Comparison of ENCODE assay signal across 1 cellular context in genomic region chr10:61065010-61065409, GRCh38.
TF ChIP-seq lines count a peak whose summit lies in the region.

No MANE protein-coding gene starts in this region.

TF ChIP-seq in HepG2, 621 proteins besides CTCF, POLR2A, EP300 and RAD21 (continued from another document and continues in another):
- no peak for TF ChIP-seq ZBTB33 (CRISPR knock-in tag; IDR thresholded peaks at IDR 0.05)
- TF ChIP-seq ERF (CRISPR knock-in tag; IDR thresholded peaks at IDR 0.05) = no peak
- peak; percentile 83; the same call in 1 of the 2 replicates for TF ChIP-seq NR2F2 (IDR thresholded peaks at IDR 0.05; ENCODE audit: borderline replicate concordance, low read depth)
- TF ChIP-seq, protein P1, sequence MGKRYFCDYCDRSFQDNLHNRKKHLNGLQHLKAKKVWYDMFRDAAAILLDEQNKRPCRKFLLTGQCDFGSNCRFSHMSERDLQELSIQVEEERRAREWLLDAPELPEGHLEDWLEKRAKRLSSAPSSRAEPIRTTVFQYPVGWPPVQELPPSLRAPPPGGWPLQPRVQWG (CRISPR knock-in tag; IDR thresholded peaks at IDR 0.05; ENCODE audit: borderline replicate concordance, low read depth) = no peak
- TF ChIP-seq HNRNPUL1 (IDR thresholded peaks at IDR 0.05; ENCODE audit: low read depth, low read length) = 0 out of 2 replicates have a peak, but pooled peaks have one; percentile 31
- no peak for TF ChIP-seq NFIB (CRISPR knock-in tag; IDR thresholded peaks at IDR 0.05; ENCODE audit: borderline replicate concordance)
- no peak for TF ChIP-seq NFYC (CRISPR knock-in tag; IDR thresholded peaks at IDR 0.05)
- no peak for TF ChIP-seq ZNF644 (CRISPR knock-in tag; IDR thresholded peaks at IDR 0.05; ENCODE audit: low read depth)
- no peak for TF ChIP-seq FOXA1 (IDR thresholded peaks at IDR 0.05)
- peak; percentile 84 for TF ChIP-seq FOXA1 (CRISPR knock-in tag; IDR thresholded peaks at IDR 0.05)
- no peak for TF ChIP-seq ZC3H13 (CRISPR knock-in tag; IDR thresholded peaks at IDR 0.05)
- TF ChIP-seq HNF4A (CRISPR knock-in tag; IDR thresholded peaks at IDR 0.05) = peak; percentile 68
- no peak for TF ChIP-seq ATF1 (CRISPR knock-in tag; IDR thresholded peaks at IDR 0.05)
- TF ChIP-seq, protein P2, sequence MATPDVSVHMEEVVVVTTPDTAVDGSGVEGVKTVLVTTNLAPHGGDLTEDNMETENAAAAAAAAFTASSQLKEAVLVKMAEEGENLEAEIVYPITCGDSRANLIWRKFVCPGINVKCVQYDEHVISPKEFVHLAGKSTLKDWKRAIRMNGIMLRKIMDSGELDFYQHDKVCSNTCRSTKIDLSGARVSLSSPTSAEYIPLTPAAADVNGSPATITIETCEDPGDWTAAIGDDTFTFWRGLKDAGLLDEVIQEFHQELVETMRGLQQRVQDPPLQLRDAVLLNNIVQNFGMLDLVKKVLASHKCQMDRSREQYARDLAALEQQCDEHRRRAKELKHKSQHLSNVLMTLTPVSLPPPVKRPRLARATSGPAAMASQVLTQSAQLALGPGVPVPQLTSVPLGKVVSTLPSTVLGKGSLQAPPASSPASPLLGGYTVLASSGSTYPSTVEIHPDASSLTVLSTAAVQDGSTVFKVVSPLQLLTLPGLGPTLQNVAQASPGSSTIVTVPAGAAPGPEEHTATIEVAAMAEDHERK (CRISPR knock-in tag; IDR thresholded peaks at IDR 0.05; ENCODE audit: low read depth) = no peak
- no peak for TF ChIP-seq ZSCAN25 (CRISPR knock-in tag; IDR thresholded peaks at IDR 0.05)
- TF ChIP-seq THAP11 (CRISPR knock-in tag; IDR thresholded peaks at IDR 0.05) = no peak
- no peak for TF ChIP-seq ZNF232 (CRISPR knock-in tag; IDR thresholded peaks at IDR 0.05; ENCODE audit: borderline replicate concordance)
- TF ChIP-seq ZNF263 (CRISPR knock-in tag; IDR thresholded peaks at IDR 0.05) = no peak
- no peak for TF ChIP-seq KLF6 (CRISPR knock-in tag; IDR thresholded peaks at IDR 0.05)
- no peak for TF ChIP-seq MAFK (conservative IDR thresholded peaks at IDR 0.05 in 1 of 2, IDR thresholded peaks at IDR 0.05 in 1 of 2; ENCODE audit: low read length in 2 of 2)
- peak; percentile 57; the same call in 1 of the 2 replicates for TF ChIP-seq HNF4G (IDR thresholded peaks at IDR 0.05; ENCODE audit: borderline replicate concordance, low read depth, low read length)
- no peak for TF ChIP-seq HNF4G (CRISPR knock-in tag; IDR thresholded peaks at IDR 0.05; ENCODE audit: borderline replicate concordance, low read depth)
- peak; percentile 73; the same call in 1 of the 2 replicates for TF ChIP-seq RCOR2 (CRISPR knock-in tag; IDR thresholded peaks at IDR 0.05)
- no peak for TF ChIP-seq YEATS4 (CRISPR knock-in tag; IDR thresholded peaks at IDR 0.05; ENCODE audit: borderline replicate concordance)
- TF ChIP-seq, protein P3, sequence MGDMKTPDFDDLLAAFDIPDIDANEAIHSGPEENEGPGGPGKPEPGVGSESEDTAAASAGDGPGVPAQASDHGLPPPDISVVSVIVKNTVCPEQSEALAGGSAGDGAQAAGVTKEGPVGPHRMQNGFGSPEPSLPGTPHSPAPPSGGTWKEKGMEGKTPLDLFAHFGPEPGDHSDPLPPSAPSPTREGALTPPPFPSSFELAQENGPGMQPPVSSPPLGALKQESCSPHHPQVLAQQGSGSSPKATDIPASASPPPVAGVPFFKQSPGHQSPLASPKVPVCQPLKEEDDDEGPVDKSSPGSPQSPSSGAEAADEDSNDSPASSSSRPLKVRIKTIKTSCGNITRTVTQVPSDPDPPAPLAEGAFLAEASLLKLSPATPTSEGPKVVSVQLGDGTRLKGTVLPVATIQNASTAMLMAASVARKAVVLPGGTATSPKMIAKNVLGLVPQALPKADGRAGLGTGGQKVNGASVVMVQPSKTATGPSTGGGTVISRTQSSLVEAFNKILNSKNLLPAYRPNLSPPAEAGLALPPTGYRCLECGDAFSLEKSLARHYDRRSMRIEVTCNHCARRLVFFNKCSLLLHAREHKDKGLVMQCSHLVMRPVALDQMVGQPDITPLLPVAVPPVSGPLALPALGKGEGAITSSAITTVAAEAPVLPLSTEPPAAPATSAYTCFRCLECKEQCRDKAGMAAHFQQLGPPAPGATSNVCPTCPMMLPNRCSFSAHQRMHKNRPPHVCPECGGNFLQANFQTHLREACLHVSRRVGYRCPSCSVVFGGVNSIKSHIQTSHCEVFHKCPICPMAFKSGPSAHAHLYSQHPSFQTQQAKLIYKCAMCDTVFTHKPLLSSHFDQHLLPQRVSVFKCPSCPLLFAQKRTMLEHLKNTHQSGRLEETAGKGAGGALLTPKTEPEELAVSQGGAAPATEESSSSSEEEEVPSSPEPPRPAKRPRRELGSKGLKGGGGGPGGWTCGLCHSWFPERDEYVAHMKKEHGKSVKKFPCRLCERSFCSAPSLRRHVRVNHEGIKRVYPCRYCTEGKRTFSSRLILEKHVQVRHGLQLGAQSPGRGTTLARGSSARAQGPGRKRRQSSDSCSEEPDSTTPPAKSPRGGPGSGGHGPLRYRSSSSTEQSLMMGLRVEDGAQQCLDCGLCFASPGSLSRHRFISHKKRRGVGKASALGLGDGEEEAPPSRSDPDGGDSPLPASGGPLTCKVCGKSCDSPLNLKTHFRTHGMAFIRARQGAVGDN (CRISPR knock-in tag; IDR thresholded peaks at IDR 0.05) = no peak
- no peak for TF ChIP-seq RBAK (CRISPR knock-in tag; IDR thresholded peaks at IDR 0.05)
- TF ChIP-seq HMG20B (CRISPR knock-in tag; conservative IDR thresholded peaks at IDR 0.05) = peak; percentile 87
- TF ChIP-seq, protein P4, sequence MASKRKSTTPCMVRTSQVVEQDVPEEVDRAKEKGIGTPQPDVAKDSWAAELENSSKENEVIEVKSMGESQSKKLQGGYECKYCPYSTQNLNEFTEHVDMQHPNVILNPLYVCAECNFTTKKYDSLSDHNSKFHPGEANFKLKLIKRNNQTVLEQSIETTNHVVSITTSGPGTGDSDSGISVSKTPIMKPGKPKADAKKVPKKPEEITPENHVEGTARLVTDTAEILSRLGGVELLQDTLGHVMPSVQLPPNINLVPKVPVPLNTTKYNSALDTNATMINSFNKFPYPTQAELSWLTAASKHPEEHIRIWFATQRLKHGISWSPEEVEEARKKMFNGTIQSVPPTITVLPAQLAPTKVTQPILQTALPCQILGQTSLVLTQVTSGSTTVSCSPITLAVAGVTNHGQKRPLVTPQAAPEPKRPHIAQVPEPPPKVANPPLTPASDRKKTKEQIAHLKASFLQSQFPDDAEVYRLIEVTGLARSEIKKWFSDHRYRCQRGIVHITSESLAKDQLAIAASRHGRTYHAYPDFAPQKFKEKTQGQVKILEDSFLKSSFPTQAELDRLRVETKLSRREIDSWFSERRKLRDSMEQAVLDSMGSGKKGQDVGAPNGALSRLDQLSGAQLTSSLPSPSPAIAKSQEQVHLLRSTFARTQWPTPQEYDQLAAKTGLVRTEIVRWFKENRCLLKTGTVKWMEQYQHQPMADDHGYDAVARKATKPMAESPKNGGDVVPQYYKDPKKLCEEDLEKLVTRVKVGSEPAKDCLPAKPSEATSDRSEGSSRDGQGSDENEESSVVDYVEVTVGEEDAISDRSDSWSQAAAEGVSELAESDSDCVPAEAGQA (IDR thresholded peaks at IDR 0.05; ENCODE audit: low read depth) = no peak
- TF ChIP-seq, protein P4 (CRISPR knock-in tag; IDR thresholded peaks at IDR 0.05; ENCODE audit: borderline replicate concordance) = no peak
- TF ChIP-seq MLX (CRISPR knock-in tag; IDR thresholded peaks at IDR 0.05) = peak; percentile 54; the same call in 1 of the 2 replicates
- no peak for TF ChIP-seq SALL2 (CRISPR knock-in tag; IDR thresholded peaks at IDR 0.05)
- peak; percentile 99 for TF ChIP-seq TCF7L2 (IDR thresholded peaks at IDR 0.05; ENCODE audit: low read depth, low read length)
- TF ChIP-seq CBFB (CRISPR knock-in tag; IDR thresholded peaks at IDR 0.05) = 0 out of 2 replicates have a peak, but pooled peaks have one; percentile 54
- peak; percentile 68 for TF ChIP-seq TFE3 (CRISPR knock-in tag; IDR thresholded peaks at IDR 0.05)
- 0 out of 2 replicates have a peak, but pooled peaks have one; percentile 38 for TF ChIP-seq ZNF12 (CRISPR knock-in tag; IDR thresholded peaks at IDR 0.05)
- peak; percentile 53 for TF ChIP-seq PATZ1 (CRISPR knock-in tag; IDR thresholded peaks at IDR 0.05)
- peak; percentile 99 for TF ChIP-seq MED13 (CRISPR knock-in tag; IDR thresholded peaks at IDR 0.05)
- no peak for TF ChIP-seq ZNF749 (CRISPR knock-in tag; IDR thresholded peaks at IDR 0.05; ENCODE audit: borderline replicate concordance)
- no peak for TF ChIP-seq SMAD1 (CRISPR knock-in tag; IDR thresholded peaks at IDR 0.05; ENCODE audit: borderline replicate concordance, low read depth)
- no peak for TF ChIP-seq ZNF580 (CRISPR knock-in tag; IDR thresholded peaks at IDR 0.05; ENCODE audit: borderline replicate concordance, low read depth)
- peak; percentile 73 for TF ChIP-seq RXRB (CRISPR knock-in tag; IDR thresholded peaks at IDR 0.05; ENCODE audit: borderline replicate concordance)
- TF ChIP-seq KMT2A (CRISPR knock-in tag; IDR thresholded peaks at IDR 0.05) = no peak
- TF ChIP-seq U2AF1 (optimal IDR thresholded peaks at IDR 0.05; ENCODE audit: low read depth, low read length) = no peak
- no peak for TF ChIP-seq KDM5B (CRISPR knock-in tag; IDR thresholded peaks at IDR 0.05; ENCODE audit: borderline replicate concordance)
- peak; percentile 85 for TF ChIP-seq BCL6 (CRISPR knock-in tag; IDR thresholded peaks at IDR 0.05)
- 0 out of 2 replicates have a peak, but pooled peaks have one; percentile 32 for TF ChIP-seq ZSCAN9 (CRISPR knock-in tag; IDR thresholded peaks at IDR 0.05; ENCODE audit: borderline replicate concordance)
- TF ChIP-seq RFX1 (IDR thresholded peaks at IDR 0.05) = no peak
- TF ChIP-seq MLLT10 (CRISPR knock-in tag; IDR thresholded peaks at IDR 0.05) = no peak
- peak; percentile 97 for TF ChIP-seq CREM (IDR thresholded peaks at IDR 0.05)
- TF ChIP-seq CREM (CRISPR knock-in tag; IDR thresholded peaks at IDR 0.05) = no peak
- no peak for TF ChIP-seq GATAD1 (CRISPR knock-in tag; IDR thresholded peaks at IDR 0.05)
- TF ChIP-seq ARNT2 (CRISPR knock-in tag; IDR thresholded peaks at IDR 0.05; ENCODE audit: low read depth) = no peak
- no peak for TF ChIP-seq ZNF3 (CRISPR knock-in tag; IDR thresholded peaks at IDR 0.05)
